8 cellular contexts compared by ENCODE assay signal in genomic region chr2:53961478-53962216, GRCh38. TPM values are rescaled to one million over a fixed set of nuclear protein-coding genes. Genes with fewer than 3 reads are reported as not detected.
DNase-seq lines count a peak whose midpoint lies in the region; ATAC-seq and TF ChIP-seq lines count a peak whose summit lies in the region.
"Not testable (repeated sequence)": the region's sequence is repeated elsewhere in the genome, so short reads cannot be mapped to it uniquely, and the experiment has no call there.

No MANE protein-coding gene starts in this region.

- not testable (repeated sequence) for H4K20me1 ChIP-seq in H9 (ENCODE audit: control insufficient read depth, insufficient read depth, insufficient read length)
- peaks cover 80% of the 10 kb centered on the region for H4K20me1 ChIP-seq in PC-3 (ENCODE audit: low read length)

- H4K5ac ChIP-seq in H9 (ENCODE audit: insufficient read length, low read depth, low read length) = not testable (repeated sequence)

- H3F3A ChIP-seq in PC-3 (ENCODE audit: low read length, unreplicated experiment) = not testable (repeated sequence)

- not testable (repeated sequence) for H3K14ac ChIP-seq in H9 (ENCODE audit: insufficient read depth, low read length)

- POLR2A ChIA-PET in PC-3 (lab: Charles Lee; ENCODE audit: unreplicated experiment) = not testable (repeated sequence)

- not testable (repeated sequence) for H3K18ac ChIP-seq in H9 (ENCODE audit: insufficient read length, low read depth, low read length)

- not testable (repeated sequence) for TF ChIP-seq POLR2A in gastrocnemius medialis (IDR thresholded peaks at IDR 0.05)

- peaks cover 47% of the 10 kb centered on the region; the same call in 1 of the 2 replicates for H3K79me2 ChIP-seq in H9 (ENCODE audit: insufficient read depth, low read length)
- peaks cover 100% of the 10 kb centered on the region for H3K79me2 ChIP-seq in PC-3 (ENCODE audit: low read length)

- intact Hi-C loops in PC-3 (cut with micrococcal nuclease); gastrocnemius medialis (cut with DNase I; ENCODE audit: low total_unique reads): not testable (repeated sequence)

- not testable (repeated sequence) for H3K9me3 Mint-ChIP-seq in H9; brain; natural killer cell treated with Interleukin-12 subunit alpha and Interleukin-12 subunit beta and Interleukin-15 and Interleukin-18, amount 100 ng/mL, for 72 hours

- WGBS in H9 (ENCODE audit: extremely low coverage, insufficient read length, low lambda C conversion rate) = no CpG with 5 or more reads among the region's 10 CpGs

- not testable (repeated sequence) for H3K27me3 ChIP-seq in H9 (ENCODE audit: insufficient read depth, low read length); PC-3 (ENCODE audit: low read length); gastrocnemius medialis

- H3K56ac ChIP-seq in H9 (ENCODE audit: insufficient read length, low read depth, low read length) = not testable (repeated sequence)

- not testable (repeated sequence) for H2BK15ac ChIP-seq in H9 (ENCODE audit: low read depth, low read length)

- H3K36me3 Mint-ChIP-seq in H9 (ENCODE audit: insufficient read depth in 1 of 3, low read depth in 3 of 3); natural killer cell treated with Interleukin-12 subunit alpha and Interleukin-12 subunit beta and Interleukin-15 and Interleukin-18, amount 100 ng/mL, for 72 hours: not testable (repeated sequence)
- H3K36me3 Mint-ChIP-seq in brain = peaks cover 30% of the 10 kb centered on the region

- not testable (repeated sequence) for H2AFZ ChIP-seq in H9 (ENCODE audit: low read length); PC-3 (ENCODE audit: low read length)

- H3K4me1 ChIP-seq in H9 (ENCODE audit: insufficient read depth, low read length); PC-3 (ENCODE audit: insufficient read depth, low read length): not testable (repeated sequence)
- peaks cover 55 to 65% of the 10 kb centered on the region in 2 donors for H3K4me1 ChIP-seq in gastrocnemius medialis

- not testable (repeated sequence) for H4K8ac ChIP-seq in H9 (replicated peaks; ENCODE audit: insufficient read length, low read depth, low read length)

- not testable (repeated sequence) for H2BK20ac ChIP-seq in H9 (ENCODE audit: low read depth, low read length, poor library complexity, severe bottlenecking)

- not testable (repeated sequence) for H3T11ph ChIP-seq in H9 (ENCODE audit: low read length)

- H2BK5ac ChIP-seq in H9 (ENCODE audit: insufficient read length, low read length) = not testable (repeated sequence)

- H3K9ac ChIP-seq in H9 (ENCODE audit: extremely low read depth, insufficient read length, low read length) = peak overlapping the region; percentile 55
- H3K9ac ChIP-seq in PC-3 (ENCODE audit: low read length) = not testable (repeated sequence)

- not testable (repeated sequence) for H3K79me1 ChIP-seq in H9 (ENCODE audit: insufficient read depth, low read depth, low read length, poor library complexity, severe bottlenecking)

- not testable (repeated sequence) for H3K27me3 Mint-ChIP-seq in H9 (ENCODE audit: low read depth); brain; natural killer cell treated with Interleukin-12 subunit alpha and Interleukin-12 subunit beta and Interleukin-15 and Interleukin-18, amount 100 ng/mL, for 72 hours

- H2AK5ac ChIP-seq in H9 (ENCODE audit: insufficient read length, low read length) = not testable (repeated sequence)

- H3K27ac Mint-ChIP-seq in H9 = peak overlapping the region; percentile 68 to 85 (median 81)
- peak overlapping the region; percentile 4 to 62 (median 36) for H3K27ac Mint-ChIP-seq in brain
- peak overlapping the region; percentile 20 to 58 for H3K27ac Mint-ChIP-seq in natural killer cell treated with Interleukin-12 subunit alpha and Interleukin-12 subunit beta and Interleukin-15 and Interleukin-18, amount 100 ng/mL, for 72 hours

- H3K23ac ChIP-seq in H9 (ENCODE audit: insufficient read length, low read depth, low read length) = not testable (repeated sequence)

- not testable (repeated sequence) for H4K91ac ChIP-seq in H9 (ENCODE audit: insufficient read length, low read depth, low read length)

- BruUV-seq in PC-3 (replicated peaks; lab: Mats Ljungman, UMichigan) = not testable (repeated sequence)

- not testable (repeated sequence) for H3K9me2 ChIP-seq in PC-3 (replicated peaks; ENCODE audit: low read length)

- not testable (repeated sequence) for DNase-seq in H9; PC-3; natural killer cell treated with Interleukin-12 subunit alpha and Interleukin-12 subunit beta and Interleukin-15 and Interleukin-18, amount 100 ng/mL, for 72 hours (ENCODE audit: low spot score); gastrocnemius medialis
- peak; percentile 55 for DNase-seq in kidney tubule cell (ENCODE audit: low spot score)

- not testable (repeated sequence) for H2BK120ac ChIP-seq in H9 (ENCODE audit: low read depth, low read length, poor library complexity, severe bottlenecking)

- not testable (repeated sequence) for H3K4me3 ChIP-seq in PC-3 (ENCODE audit: low read length); gastrocnemius medialis

- peak overlapping the region in 1 of 2 experiments; percentile 28; a peak in 2 of 5 replicates for H3K4me3 Mint-ChIP-seq in H9
- peak overlapping the region in 2 of 5 experiments; percentile 30 to 59 for H3K4me3 Mint-ChIP-seq in brain
- not testable (repeated sequence) for H3K4me3 Mint-ChIP-seq in natural killer cell treated with Interleukin-12 subunit alpha and Interleukin-12 subunit beta and Interleukin-15 and Interleukin-18, amount 100 ng/mL, for 72 hours

- H3K4ac ChIP-seq in H9 (ENCODE audit: low read depth, low read length) = not testable (repeated sequence)

- not testable (repeated sequence) for H3K9me3 ChIP-seq in H9 (ENCODE audit: control insufficient read depth, low read depth, low read length); PC-3 (ENCODE audit: low read length); gastrocnemius medialis

- peaks cover 49 to 59% of the 10 kb centered on the region in 2 experiments for H3K4me1 Mint-ChIP-seq in H9
- peaks cover 56% of the 10 kb centered on the region for H3K4me1 Mint-ChIP-seq in brain
- peaks cover 47 to 60% of the 10 kb centered on the region in 2 donors for H3K4me1 Mint-ChIP-seq in natural killer cell treated with Interleukin-12 subunit alpha and Interleukin-12 subunit beta and Interleukin-15 and Interleukin-18, amount 100 ng/mL, for 72 hours (ENCODE audit: low read depth in 2 of 2)

- not testable (repeated sequence) for H3K23me2 ChIP-seq in H9 (ENCODE audit: insufficient read length, low read depth, low read length, poor library complexity, severe bottlenecking)

- ATAC-seq in PC-3 = peak; percentile 24; the same call in 1 of the 2 replicates
- ATAC-seq in esophagus mucosa = peak; percentile 37
- ATAC-seq in natural killer cell treated with Interleukin-12 subunit alpha and Interleukin-12 subunit beta and Interleukin-15 and Interleukin-18, amount 100 ng/mL, for 72 hours; gastrocnemius medialis: not testable (repeated sequence)

- in situ Hi-C loops in gastrocnemius medialis (cut with MboI; ENCODE audit: low sequenced_read_pairs in 4 of 4) = not testable (repeated sequence)

- not testable (repeated sequence) for H3K36me3 ChIP-seq in PC-3 (ENCODE audit: low read depth, low read length); gastrocnemius medialis

- CTCF ChIA-PET in PC-3 (lab: Charles Lee) = interaction anchor here (0.7 kb wide), 1 partner anchor 17 kb away, joined by 4 read pairs; no protein-coding TSS in a partner anchor

- H3K27ac ChIP-seq in 22Rv1 = peak overlapping the region; percentile 49
- peak overlapping the region; percentile 33 for H3K27ac ChIP-seq in H9 (ENCODE audit: insufficient read length, low read depth, low read length)
- H3K27ac ChIP-seq in PC-3 (ENCODE audit: low read length) = not testable (repeated sequence)
- peak overlapping the region; percentile 24 to 68 (median 36) for H3K27ac ChIP-seq in gastrocnemius medialis

- not testable (repeated sequence) for TF ChIP-seq CTCF in 22Rv1 (IDR thresholded peaks at IDR 0.05); H9 (conservative IDR thresholded peaks at IDR 0.05); PC-3 (conservative IDR thresholded peaks at IDR 0.05; ENCODE audit: low read depth, low read length); brain (conservative IDR thresholded peaks at IDR 0.05); gastrocnemius medialis (IDR thresholded peaks at IDR 0.05 in 4 of 5, conservative IDR thresholded peaks at IDR 0.05 in 1 of 5)

- H2BK12ac ChIP-seq in H9 (ENCODE audit: insufficient read length, low read depth, low read length) = not testable (repeated sequence)

- H3K4me2 ChIP-seq in H9 (ENCODE audit: insufficient read depth, insufficient read length, low read length); PC-3 (ENCODE audit: low read length): not testable (repeated sequence)

RNA-seq across cellular contexts. Expression of gene PSME4, which starts 9.1 kb away (rescaled TPM):
- total RNA-seq in H9 (2021) (77.3 and 87.4 TPM in 2 replicates), PC-3 (2014; rRNA removed) (54.7 and 70.6 TPM in 2 replicates), esophagus mucosa (43.3 TPM), gastrocnemius medialis (100 to 1,000 TPM; 144 to 247 (median 162) TPM)
- polyA plus RNA-seq in brain (ENCODE audit: insufficient read depth, low read depth, low replicate concordance) = 9.4 TPM
- 10 to 100 TPM; 64.9 to 85.0 TPM for total RNA-seq in natural killer cell treated with Interleukin-12 subunit alpha and Interleukin-12 subunit beta and Interleukin-15 and Interleukin-18, amount 100 ng/mL, for 72 hours
